32 cellular contexts compared by ENCODE assay signal in the genomic region with DNA sequence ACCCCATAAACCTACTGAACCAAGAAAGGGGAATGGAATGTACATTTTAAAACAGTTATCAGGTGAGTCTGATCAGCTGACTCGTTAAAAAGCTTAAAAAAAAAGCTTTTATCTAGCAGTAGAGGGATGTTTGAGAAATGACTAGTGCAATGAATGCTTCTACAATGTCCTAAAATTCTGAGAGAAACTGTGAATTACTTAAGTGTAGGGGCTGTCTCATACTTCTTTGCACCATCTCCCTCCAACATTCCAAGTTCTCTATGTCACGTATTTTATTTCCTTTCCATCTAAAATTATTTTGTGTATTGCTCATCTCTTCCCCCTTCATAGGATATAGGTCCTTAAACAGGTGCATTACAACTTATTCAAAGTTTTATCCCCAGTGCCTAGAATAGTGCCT. TPM values are rescaled to one million over a fixed set of nuclear protein-coding genes. Genes with fewer than 3 reads are reported as not detected.
DNase-seq lines count a peak whose midpoint lies in the region; ATAC-seq and TF ChIP-seq lines count a peak whose summit lies in the region.
"Had no signal": no experiment of that assay in that cellular context is flagged by ENCODE, and none has a peak within 500 bp of the region (broad histone marks: within the 10 kb centered on the region; RNA-seq: fewer than 3 reads in every experiment).

No MANE protein-coding gene starts in this region.

- DNase-seq in AG04449 (ENCODE audit: low read depth, low spot score) (peak; percentile 19), HFFc6 (peak; percentile 6), amniotic epithelial cell (ENCODE audit: low read depth) (peak; percentile 79), iris pigment epithelial cell (ENCODE audit: low read depth) (peak; percentile 65), sciatic nerve (ENCODE audit: low spot score) (no peak)
- DNase-seq: activated CD4-positive, alpha-beta T cell treated with anti-CD3 and anti-CD28 coated beads, Interleukin-2, amount 50 U/mL, for 4 hours; activated CD4-positive, CD25-positive, alpha-beta regulatory T cell; activated CD8-positive, alpha-beta memory T cell treated with anti-CD3 and anti-CD28 coated beads, Interleukin-2, amount 10 ng/mL, durations not matched to agents 7 days and 5 days; activated gamma-delta T cell treated with Interleukin-2 at 50 U/mL for 16 hours; activated naive CD8-positive, alpha-beta T cell treated with anti-CD3 and anti-CD28 coated beads, Interleukin-2, amount 10 ng/mL, durations not matched to agents 7 days and 5 days; activated T-cell treated with anti-CD3 and anti-CD28 coated beads, Interleukin-2, amount 50 U/mL, for 48 hours; central memory CD4-positive, alpha-beta T cell; effector memory CD8-positive, alpha-beta T cell; foreskin melanocyte; GF-D8; heart left ventricle; kidney; NCI-H1092; NCI-H1694 treated with DMSO at 0.1 percent for 48 hours; NCI-H82; spleen; stimulated activated CD4-positive, alpha-beta T cell treated with anti-CD3 and anti-CD28 coated beads, Interleukin-2, amount 100 ng/mL, for 24 hours; stimulated activated naive CD8-positive, alpha-beta T cell treated with anti-CD3 and anti-CD28 coated beads, Interleukin-15, Interleukin-2, amounts not matched to agents 100 U/mL and 50 U/mL, for 24 hours; T-cell had no signal

- no peak for ATAC-seq in HG02852 (IDR thresholded peaks at IDR 0.05; ENCODE audit: unreplicated experiment)
- no peak for ATAC-seq in sciatic nerve
- no peak for ATAC-seq in HG02571 (IDR thresholded peaks at IDR 0.05; ENCODE audit: unreplicated experiment)
- no peak for ATAC-seq in GM18907 (IDR thresholded peaks at IDR 0.05; ENCODE audit: unreplicated experiment)
- ATAC-seq: activated CD8-positive, alpha-beta memory T cell treated with anti-CD3 and anti-CD28 coated beads, Interleukin-2, amount 10 ng/mL, durations not matched to agents 7 days and 5 days; effector memory CD8-positive, alpha-beta T cell; heart left ventricle; stimulated activated naive CD8-positive, alpha-beta T cell treated with anti-CD3 and anti-CD28 coated beads, Interleukin-15, Interleukin-2, amounts not matched to agents 100 U/mL and 50 U/mL, for 24 hours; T-cell had no signal

- H3K4me1 Mint-ChIP-seq in HFFc6 (ENCODE audit: low read depth) = peaks cover 27% of the 10 kb centered on the region
- H3K4me1 Mint-ChIP-seq: T-cell had no signal

- POLR2A ChIA-PET in AG04449 (lab: Yijun Ruan, JAX) = interaction anchor here (0.6 kb wide), 1 partner anchor 89 kb away, joined by 3 read pairs; no protein-coding TSS in a partner anchor

- H3K27me3 Mint-ChIP-seq in HFFc6 (ENCODE audit: insufficient read depth) = no peaks in the 10 kb centered on the region; the same call in 1 of the 2 replicates
- H3K27me3 Mint-ChIP-seq: activated naive CD8-positive, alpha-beta T cell treated with anti-CD3 and anti-CD28 coated beads, Interleukin-2, amount 10 ng/mL, durations not matched to agents 7 days and 5 days had no signal

- CTCF ChIA-PET in AG04449 (lab: Yijun Ruan, JAX) = interaction anchor here (1.3 kb wide), 1 partner anchor 12 kb away, joined by 6 read pairs; the partner anchor contains the start of gene AREG

- TF ChIP-seq CTCF in AG04449 (IDR thresholded peaks at IDR 0.05; ENCODE audit: insufficient read depth, low read length, missing control alignments) (no peak), HFFc6 (IDR thresholded peaks at IDR 0.05) (no peak)

- no peaks in the 10 kb centered on the region for H3K36me3 Mint-ChIP-seq in HFFc6 (ENCODE audit: low read depth)
- H3K36me3 Mint-ChIP-seq: activated CD8-positive, alpha-beta memory T cell treated with anti-CD3 and anti-CD28 coated beads, Interleukin-2, amount 10 ng/mL, durations not matched to agents 7 days and 5 days; activated naive CD8-positive, alpha-beta T cell treated with anti-CD3 and anti-CD28 coated beads, Interleukin-2, amount 10 ng/mL, durations not matched to agents 7 days and 5 days; mesothelial cell of epicardium; T-cell had no signal

- no peak overlapping the region for H3K4me3 ChIP-seq in AG04449 (ENCODE audit: low read depth, low read length)
- H3K4me3 ChIP-seq: BLaER1 treated with 17β-estradiol and CSF1 and Interleukin-3, amounts not matched to agents 10 nM and 100 nM; heart left ventricle; spleen had no signal

- intact Hi-C loops in sciatic nerve (cut with DNase I) = no loop called here

- H3K4me3 Mint-ChIP-seq in HFFc6 = no peak overlapping the region
- H3K4me3 Mint-ChIP-seq: activated CD8-positive, alpha-beta memory T cell treated with anti-CD3 and anti-CD28 coated beads, Interleukin-2, amount 10 ng/mL, durations not matched to agents 7 days and 5 days; activated naive CD8-positive, alpha-beta T cell treated with anti-CD3 and anti-CD28 coated beads, Interleukin-2, amount 10 ng/mL, durations not matched to agents 7 days and 5 days; effector memory CD8-positive, alpha-beta T cell; mesothelial cell of epicardium; T-cell had no signal

- H3K27ac Mint-ChIP-seq in HFFc6 = no peak overlapping the region
- H3K27ac Mint-ChIP-seq: activated CD8-positive, alpha-beta memory T cell treated with anti-CD3 and anti-CD28 coated beads, Interleukin-2, amount 10 ng/mL, durations not matched to agents 7 days and 5 days; activated naive CD8-positive, alpha-beta T cell treated with anti-CD3 and anti-CD28 coated beads, Interleukin-2, amount 10 ng/mL, durations not matched to agents 7 days and 5 days; effector memory CD8-positive, alpha-beta T cell; mesothelial cell of epicardium; T-cell had no signal

- no peaks in the 10 kb centered on the region for H3K9me3 Mint-ChIP-seq in HFFc6
- H3K9me3 Mint-ChIP-seq: activated naive CD8-positive, alpha-beta T cell treated with anti-CD3 and anti-CD28 coated beads, Interleukin-2, amount 10 ng/mL, durations not matched to agents 7 days and 5 days; effector memory CD8-positive, alpha-beta T cell; T-cell had no signal

RNA-seq across cellular contexts. Expression of gene AREG, which starts 11.9 kb away (rescaled TPM):
- under 1 TPM in 5 of 6 experiments, not detected in 1; 0.24 to 0.70 (median 0.45) TPM for total RNA-seq in HFFc6 (2021; fragmentation: NEBNext Ultra II Directional; extraction: Animal tissue kit (Norgen Biotek cat#: 25700))
- 0.76 TPM for total RNA-seq in sciatic nerve
- total RNA-seq: A673, liver, SK-MEL-5 had no signal
